Comparison of ENCODE assay signal across 22 cellular contexts in the genomic region with DNA sequence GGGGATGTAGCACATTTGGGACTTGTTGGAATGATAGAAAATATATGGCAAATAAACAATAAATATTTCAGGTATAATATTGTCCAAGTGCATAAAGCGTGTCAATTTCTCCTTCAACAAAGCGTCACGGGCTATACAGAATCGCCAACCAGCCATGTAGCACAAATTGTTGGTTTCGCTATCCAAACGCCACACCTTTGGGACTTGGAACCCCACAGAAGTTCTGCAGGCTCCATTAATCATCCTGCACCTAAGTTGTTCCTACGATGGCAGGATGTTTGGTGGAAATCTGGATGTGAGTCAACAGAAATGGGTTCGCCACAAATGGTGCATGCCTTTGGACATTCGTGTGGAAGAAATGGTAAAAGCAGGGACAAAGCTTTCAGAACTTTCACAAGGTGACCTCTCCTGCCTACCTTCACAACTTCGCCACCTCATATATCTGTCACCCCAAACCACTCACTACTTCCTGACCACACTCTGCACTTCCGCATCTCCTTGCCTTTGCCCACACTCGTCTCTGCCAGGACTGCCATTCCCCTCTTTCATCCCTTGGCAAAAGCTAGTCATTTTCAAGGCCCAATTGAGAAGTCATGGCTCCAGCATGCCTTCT.
A peak's percentile ranks its signal among the peaks of the same experiment; 100 is the strongest.
DNase-seq lines count a peak whose midpoint lies in the region; ATAC-seq, FAIRE-seq and TF ChIP-seq lines count a peak whose summit lies in the region.
"Had no signal": no experiment of that assay in that cellular context is flagged by ENCODE, and none has a peak within 500 bp of the region (broad histone marks: within the 10 kb centered on the region; RNA-seq: fewer than 3 reads in every experiment).

No MANE protein-coding gene starts in this region.

- H3K4me3 ChIP-seq in lower leg skin (ENCODE audit: low read depth, poor library complexity, severe bottlenecking), result no peak overlapping the region
- H3K4me3 ChIP-seq: GM23248, left ventricle myocardium inferior, sigmoid colon, vagina had no signal

- no peak for ATAC-seq in GM18858 (IDR thresholded peaks at IDR 0.05; ENCODE audit: unreplicated experiment)

- TF ChIP-seq CTCF in nephron progenitor cell (IDR thresholded peaks at IDR 0.05) (no peak), lower leg skin (IDR thresholded peaks at IDR 0.05) (no peak)

- intact Hi-C loops in dendritic cell treated with granulocyte-macrophage colony-stimulating factor and Interleukin-4, amounts not matched to agents 40 ng/mL and 50 ng/mL, for 4 days (cut with micrococcal nuclease), result no loop called here
- intact Hi-C loops in lower leg skin (cut with DNase I; ENCODE audit: low total_unique reads), result no loop called here

- H3K9me3 Mint-ChIP-seq in dendritic cell treated with granulocyte-macrophage colony-stimulating factor and Interleukin-4, amounts not matched to agents 40 ng/mL and 50 ng/mL, for 4 days, result peaks cover 7% of the 10 kb centered on the region
- H3K9me3 Mint-ChIP-seq in nephron progenitor cell, result peaks cover 42% of the 10 kb centered on the region
- H3K9me3 Mint-ChIP-seq: activated naive CD4-positive, alpha-beta T cell treated with anti-CD3 and anti-CD28 coated beads for 36 hours; CD4-positive, alpha-beta memory T cell had no signal

- peaks cover 69% of the 10 kb centered on the region for H3K4me1 Mint-ChIP-seq in dendritic cell treated with granulocyte-macrophage colony-stimulating factor and Interleukin-4, amounts not matched to agents 40 ng/mL and 50 ng/mL, for 4 days (ENCODE audit: low read depth)
- H3K4me1 Mint-ChIP-seq in nephron progenitor cell, result peaks cover 32% of the 10 kb centered on the region

- H3K36me3 Mint-ChIP-seq in dendritic cell treated with granulocyte-macrophage colony-stimulating factor and Interleukin-4, amounts not matched to agents 40 ng/mL and 50 ng/mL, for 4 days (ENCODE audit: low read depth), result no peaks in the 10 kb centered on the region
- peaks cover 83% of the 10 kb centered on the region for H3K36me3 Mint-ChIP-seq in nephron progenitor cell (ENCODE audit: low read depth)
- H3K36me3 Mint-ChIP-seq: CD4-positive, alpha-beta memory T cell had no signal

- DNase-seq in GM12892 (ENCODE audit: insufficient read length) (no peak), NCI-H69 (lab: John Stamatoyannopoulos, UW) (peak; percentile 59), nephron progenitor cell (no peak), lower leg skin (ENCODE audit: low spot score in 2 of 2) (no peak)
- no peak for DNase-seq in stimulated activated CD4-positive, alpha-beta T cell treated with anti-CD3 and anti-CD28 coated beads, Interleukin-4, amount 100 ng/mL, for 4 hours
- DNase-seq: activated CD4-positive, alpha-beta T cell treated with anti-CD3 and anti-CD28 coated beads for 1 hour; activated naive CD4-positive, alpha-beta T cell treated with anti-CD3 and anti-CD28 coated beads for 36 hours; activated T-cell treated with anti-CD3 and anti-CD28 coated beads, Interleukin-2, amount 50 U/mL, for 48 hours; CD4-positive, alpha-beta memory T cell; DMS153; GM23248; left ventricle myocardium inferior; NCI-H1436 treated with DMSO at 0.1 percent for 48 hours; NCI-H524; SHP77 treated with DMSO at 0.1 percent for 48 hours; stimulated activated CD4-positive, alpha-beta T cell treated with anti-CD3 and anti-CD28 coated beads, Interleukin-15, amount 100 ng/mL, for 24 hours; SW 1271 had no signal

- no peak for TF ChIP-seq POLR2A in GM12892 (IDR thresholded peaks at IDR 0.05; ENCODE audit: low read depth, low read length)
- TF ChIP-seq POLR2A in lower leg skin (IDR thresholded peaks at IDR 0.05), result no peak

- WGBS in lower leg skin, 2 donors, result 88 to 91% methylated on average over 12 of the region's 12 CpGs

- no peaks in the 10 kb centered on the region for H3K27me3 Mint-ChIP-seq in dendritic cell treated with granulocyte-macrophage colony-stimulating factor and Interleukin-4, amounts not matched to agents 40 ng/mL and 50 ng/mL, for 4 days
- peaks cover 3% of the 10 kb centered on the region for H3K27me3 Mint-ChIP-seq in nephron progenitor cell (ENCODE audit: low read depth, poor library complexity)
- H3K27me3 Mint-ChIP-seq: progenitor cell of endocrine pancreas had no signal

- peak overlapping the region; percentile 91 for H3K27ac Mint-ChIP-seq in dendritic cell treated with granulocyte-macrophage colony-stimulating factor and Interleukin-4, amounts not matched to agents 40 ng/mL and 50 ng/mL, for 4 days
- peak overlapping the region; percentile 28 for H3K27ac Mint-ChIP-seq in nephron progenitor cell
- H3K27ac Mint-ChIP-seq: activated naive CD4-positive, alpha-beta T cell treated with anti-CD3 and anti-CD28 coated beads for 36 hours; progenitor cell of endocrine pancreas had no signal

- FAIRE-seq in GM12892 (lab: Jason Lieb, UNC), result peak; percentile 67

- no peak overlapping the region for H3K4me3 Mint-ChIP-seq in dendritic cell treated with granulocyte-macrophage colony-stimulating factor and Interleukin-4, amounts not matched to agents 40 ng/mL and 50 ng/mL, for 4 days
- H3K4me3 Mint-ChIP-seq in nephron progenitor cell, result no peak overlapping the region
- H3K4me3 Mint-ChIP-seq: activated naive CD4-positive, alpha-beta T cell treated with anti-CD3 and anti-CD28 coated beads for 36 hours; CD4-positive, alpha-beta memory T cell had no signal
